22 cellular contexts compared by ENCODE assay signal in genomic region chr9:92850898-92851297, GRCh38. TPM values are rescaled to one million over a fixed set of nuclear protein-coding genes. Genes with fewer than 3 reads are reported as not detected.
A peak's percentile ranks its signal among the peaks of the same experiment; 100 is the strongest.
DNase-seq lines count a peak whose midpoint lies in the region; FAIRE-seq and TF ChIP-seq lines count a peak whose summit lies in the region.
"Had no signal": no experiment of that assay in that cellular context is flagged by ENCODE, and none has a peak within 500 bp of the region (broad histone marks: within the 10 kb centered on the region; RNA-seq: fewer than 3 reads in every experiment).

No MANE protein-coding gene starts in this region.

- no peak overlapping the region for H3K14ac ChIP-seq in H9 (ENCODE audit: insufficient read depth, low read length)

- H4K5ac ChIP-seq in H9 (ENCODE audit: insufficient read length, low read depth, low read length) = no peak overlapping the region

- H3K4me2 ChIP-seq in H9 (ENCODE audit: insufficient read depth, insufficient read length, low read length) (no peak overlapping the region), OCI-LY7 (ENCODE audit: low read length) (no peak overlapping the region)
- H3K4me2 ChIP-seq: SK-N-SH had no signal

- H3K27me3 ChIP-seq in H9 (ENCODE audit: insufficient read depth, low read length) (no peaks in the 10 kb centered on the region), bronchial epithelial cell (ENCODE audit: control insufficient read depth, insufficient read depth, low read length) (no peaks in the 10 kb centered on the region), esophagus squamous epithelium (no peaks in the 10 kb centered on the region)
- H3K27me3 ChIP-seq: colonic mucosa had no signal

- H3K27ac Mint-ChIP-seq in H9 = no peak overlapping the region
- H3K27ac Mint-ChIP-seq: activated naive CD8-positive, alpha-beta T cell treated with anti-CD3 and anti-CD28 coated beads, Interleukin-2, amount 10 ng/mL, durations not matched to agents 7 days and 5 days; activated T-helper 2 cell treated with anti-CD3 and anti-CD28 coated beads, Interferon-gamma antibody, Interleukin-2, Interleukin-4, amounts not matched to agents 10 μg/mL and 5 μg/mL and 100 μg/mL, durations not matched to agents 14 hours and 24 hours and 36 hours; brain; CD8-positive, alpha-beta T cell; immature natural killer cell had no signal

- H3K36me3 Mint-ChIP-seq in H9 (ENCODE audit: insufficient read depth in 1 of 3, low read depth in 3 of 3) = peaks cover 78 to 87% (median 80%) of the 10 kb centered on the region in 3 experiments

- H2AFZ ChIP-seq in H9 (ENCODE audit: low read length) = no peak overlapping the region
- no peak overlapping the region for H2AFZ ChIP-seq in OCI-LY7 (ENCODE audit: low read length)

- no peak overlapping the region for H2BK5ac ChIP-seq in H9 (ENCODE audit: insufficient read length, low read length)

- no peak overlapping the region for H2AK5ac ChIP-seq in H9 (ENCODE audit: insufficient read length, low read length)

- H3K9ac ChIP-seq in H9 (ENCODE audit: extremely low read depth, insufficient read length, low read length) = no peak overlapping the region
- H3K9ac ChIP-seq: SK-N-SH had no signal

- no peak overlapping the region for H2BK20ac ChIP-seq in H9 (ENCODE audit: low read depth, low read length, poor library complexity, severe bottlenecking)

- no peak overlapping the region for H3K23ac ChIP-seq in H9 (ENCODE audit: insufficient read length, low read depth, low read length)

- H3K56ac ChIP-seq in H9 (ENCODE audit: insufficient read length, low read depth, low read length) = no peak overlapping the region

- H3K18ac ChIP-seq in H9 (ENCODE audit: insufficient read length, low read depth, low read length) = no peak overlapping the region

- no peaks in the 10 kb centered on the region for H3K4me1 Mint-ChIP-seq in H9
- H3K4me1 Mint-ChIP-seq: activated naive CD8-positive, alpha-beta T cell treated with anti-CD3 and anti-CD28 coated beads, Interleukin-2, amount 10 ng/mL, durations not matched to agents 7 days and 5 days; brain; immature natural killer cell had no signal

- H2BK15ac ChIP-seq in H9 (ENCODE audit: low read depth, low read length) = no peak overlapping the region

- no peak overlapping the region for H3T11ph ChIP-seq in H9 (ENCODE audit: low read length)

- H4K8ac ChIP-seq in H9 (replicated peaks; ENCODE audit: insufficient read length, low read depth, low read length) = no peak overlapping the region

- CTCF ChIA-PET in OCI-LY7 (lab: Charles Lee; ENCODE audit: unreplicated experiment) = no interaction called here

- no peaks in the 10 kb centered on the region for H3K9me2 ChIP-seq in OCI-LY7 (ENCODE audit: insufficient read depth, low read length)
- H3K9me2 ChIP-seq: SK-N-SH had no signal

- H3K79me2 ChIP-seq in H9 (ENCODE audit: insufficient read depth, low read length) = 0 out of 2 replicates have a peak, but pooled peaks cover 2% of the 10 kb centered on the region
- H3K79me2 ChIP-seq in OCI-LY7 (ENCODE audit: insufficient read depth, low read depth, low read length) = no peaks in the 10 kb centered on the region

- TF ChIP-seq POLR2A in esophagus squamous epithelium (IDR thresholded peaks at IDR 0.05) = no peak

- no peaks in the 10 kb centered on the region for H3K27me3 Mint-ChIP-seq in H9 (ENCODE audit: low read depth)
- H3K27me3 Mint-ChIP-seq: activated naive CD8-positive, alpha-beta T cell treated with anti-CD3 and anti-CD28 coated beads, Interleukin-2, amount 10 ng/mL, durations not matched to agents 7 days and 5 days; brain had no signal

- no peaks in the 10 kb centered on the region for H3K23me2 ChIP-seq in H9 (ENCODE audit: insufficient read length, low read depth, low read length, poor library complexity, severe bottlenecking)

- H3K4me3 Mint-ChIP-seq in H9 = no peak overlapping the region
- H3K4me3 Mint-ChIP-seq: activated naive CD8-positive, alpha-beta T cell treated with anti-CD3 and anti-CD28 coated beads, Interleukin-2, amount 10 ng/mL, durations not matched to agents 7 days and 5 days; brain; CD8-positive, alpha-beta T cell; immature natural killer cell had no signal

- POLR2A ChIA-PET in OCI-LY7 (lab: Charles Lee) = no interaction called here

- H3K4me3 ChIP-seq in OCI-LY7 (ENCODE audit: low read depth, low read length, poor library complexity, severe bottlenecking) (no peak overlapping the region), bronchial epithelial cell (ENCODE audit: low read depth, low read length) (no peak overlapping the region), esophagus squamous epithelium (no peak overlapping the region)
- H3K4me3 ChIP-seq: colonic mucosa had no signal

- H3K9me3 ChIP-seq in H9 (ENCODE audit: control insufficient read depth, low read depth, low read length) (peaks cover 26% of the 10 kb centered on the region), OCI-LY7 (ENCODE audit: low read length) (peaks cover 23% of the 10 kb centered on the region), esophagus squamous epithelium (peaks cover 7 to 42% (median 39%) of the 10 kb centered on the region in 3 donors)

- peaks cover 36 to 42% of the 10 kb centered on the region in 2 experiments for H3K9me3 Mint-ChIP-seq in H9

- no peak overlapping the region for H2BK12ac ChIP-seq in H9 (ENCODE audit: insufficient read length, low read depth, low read length)

- H3K36me3 ChIP-seq in OCI-LY7 (ENCODE audit: insufficient read depth, low read length) (peaks cover 89% of the 10 kb centered on the region), bronchial epithelial cell (ENCODE audit: control insufficient read depth, insufficient read depth, low read length) (peaks cover 5% of the 10 kb centered on the region), esophagus squamous epithelium (peaks cover 30 to 99% (median 35%) of the 10 kb centered on the region in 3 donors)

- H4K91ac ChIP-seq in H9 (ENCODE audit: insufficient read length, low read depth, low read length) = no peak overlapping the region

- H2BK120ac ChIP-seq in H9 (ENCODE audit: low read depth, low read length, poor library complexity, severe bottlenecking) = no peak overlapping the region

- peak; percentile 29; the same call in 2 of the 3 replicates for TF ChIP-seq CTCF in H9 (conservative IDR thresholded peaks at IDR 0.05)
- peak; percentile 40; the same call in 1 of the 2 replicates for TF ChIP-seq CTCF in OCI-LY7 (conservative IDR thresholded peaks at IDR 0.05; ENCODE audit: low read length)
- TF ChIP-seq CTCF in bronchial epithelial cell (IDR thresholded peaks at IDR 0.05; ENCODE audit: insufficient read depth, low read length, severe bottlenecking) = peak; percentile 4
- no peak for TF ChIP-seq CTCF in esophagus squamous epithelium (IDR thresholded peaks at IDR 0.05)

- H3K27ac ChIP-seq in H9 (ENCODE audit: insufficient read length, low read depth, low read length) = no peak overlapping the region
- no peak overlapping the region for H3K27ac ChIP-seq in OCI-LY7 (ENCODE audit: low read depth, low read length, poor library complexity, severe bottlenecking)
- H3K27ac ChIP-seq in esophagus squamous epithelium = no peak overlapping the region
- H3K27ac ChIP-seq: colonic mucosa had no signal

- H3K4me1 ChIP-seq in H9 (ENCODE audit: insufficient read depth, low read length) = no peaks in the 10 kb centered on the region
- H3K4me1 ChIP-seq in OCI-LY7 (ENCODE audit: insufficient read depth, low read length, poor library complexity, severe bottlenecking) = no peaks in the 10 kb centered on the region
- H3K4me1 ChIP-seq in esophagus squamous epithelium = no peaks in the 10 kb centered on the region
- H3K4me1 ChIP-seq: colonic mucosa had no signal

- no TSS peak for BruUV-seq in OCI-LY7 (replicated peaks; lab: Mats Ljungman, UMichigan)

- H4K20me1 ChIP-seq in H9 (ENCODE audit: control insufficient read depth, insufficient read depth, insufficient read length) (no peaks in the 10 kb centered on the region), OCI-LY7 (ENCODE audit: insufficient read depth, low read length) (no peaks in the 10 kb centered on the region)

- intact Hi-C loops in OCI-LY7 (cut with micrococcal nuclease; ENCODE audit: unreplicated experiment) = no loop called here
- intact Hi-C loops in esophagus squamous epithelium (cut with DNase I) = no loop called here

- no peak overlapping the region for H3K4ac ChIP-seq in H9 (ENCODE audit: low read depth, low read length)

- no peaks in the 10 kb centered on the region for H3K79me1 ChIP-seq in H9 (ENCODE audit: insufficient read depth, low read depth, low read length, poor library complexity, severe bottlenecking)

- no peak for FAIRE-seq in bronchial epithelial cell (lab: Jason Lieb, UNC)

- DNase-seq in CD1c-positive myeloid dendritic cell (ENCODE audit: extremely low spot score) (peak; percentile 1), H9 (no peak), OCI-LY7 (ENCODE audit: low spot score) (peak; percentile 15), bronchial epithelial cell (ENCODE audit: low read depth) (peak; percentile 12), nucleus accumbens (lab: John Stamatoyannopoulos, UW) (no peak), esophagus squamous epithelium (lab: John Stamatoyannopoulos, UW) (no peak), HuH-7 (ENCODE audit: low spot score) (no peak)
- DNase-seq: activated CD4-positive, alpha-beta T cell treated with anti-CD3 and anti-CD28 coated beads for 1 hour; activated naive CD8-positive, alpha-beta T cell treated with anti-CD3 and anti-CD28 coated beads, Interleukin-2, amount 10 ng/mL, durations not matched to agents 7 days and 5 days; CD8-positive, alpha-beta T cell; colonic mucosa; DMS79 treated with DMSO at 0.1 percent for 48 hours; head of caudate nucleus; immature natural killer cell; NCI-H1436; NCI-H2171 treated with DMSO at 0.1 percent for 48 hours; NCI-H526 treated with DMSO at 0.1 percent for 48 hours; posterior cingulate gyrus; SK-N-SH; T-helper 9 cell had no signal

RNA-seq across cellular contexts. Expression of gene ZNF484, which starts 26.9 kb away (rescaled TPM):
- total RNA-seq in H9 (2021) (9.1 and 10.2 TPM in 2 replicates), OCI-LY7 (2022) (8.0 and 9.4 TPM in 2 replicates), bronchial epithelial cell (8.2 and 9.2 TPM in 2 replicates), esophagus squamous epithelium (1 to 10 TPM; 2.4 to 8.8 (median 5.0) TPM)
- 9.7 and 10.1 TPM in 2 replicates for total RNA-seq in OCI-LY7 (2014; rRNA removed; shearing (Covaris generic))

Comparison
In these comparisons a context has a peak if more than half of its experiments do, and no peak if none do; other contexts are left out.
1. DNase-seq: peak in CD1c-positive myeloid dendritic cell (single experiment), OCI-LY7 (single experiment) and bronchial epithelial cell (single experiment); none in H9 (single experiment), nucleus accumbens (0 of 56), esophagus squamous epithelium (single experiment) and HuH-7 (single experiment).
2. CTCF ChIP-seq: peak in H9 (single experiment), OCI-LY7 (single experiment) and bronchial epithelial cell (single experiment); none in esophagus squamous epithelium (0 of 6).